12 cellular contexts compared by ENCODE assay signal in genomic region chr1:245258271-245258920, GRCh38.
DNase-seq lines count a peak whose midpoint lies in the region; ATAC-seq and TF ChIP-seq lines count a peak whose summit lies in the region.
"Had no signal": no experiment of that assay in that cellular context is flagged by ENCODE, and none has a peak within 500 bp of the region (broad histone marks: within the 10 kb centered on the region; RNA-seq: fewer than 3 reads in every experiment).

No MANE protein-coding gene starts in this region.

- H2BK120ac ChIP-seq in trophoblast cell (ENCODE audit: insufficient read depth, low read length, poor library complexity): no peak overlapping the region

- H3K23ac ChIP-seq in trophoblast cell (ENCODE audit: low read length): no peak overlapping the region

- no peak for TF ChIP-seq CTCF in epithelial cell of proximal tubule (conservative IDR thresholded peaks at IDR 0.05; ENCODE audit: low read depth, low read length)

- H3K27me3 Mint-ChIP-seq in activated CD8-positive, alpha-beta memory T cell treated with anti-CD3 and anti-CD28 coated beads, Interleukin-2, amount 10 ng/mL, durations not matched to agents 7 days and 5 days: peaks cover 2% of the 10 kb centered on the region

- H3K27ac ChIP-seq in trophoblast cell (ENCODE audit: low read depth, low read length): no peak overlapping the region

- WGBS in trophoblast cell (ENCODE audit: extremely low coverage, insufficient coverage, insufficient read length): no CpG with 5 or more reads among the region's 12 CpGs

- no peaks in the 10 kb centered on the region for H3K79me1 ChIP-seq in trophoblast cell (ENCODE audit: low read length)

- no peak overlapping the region for H3K18ac ChIP-seq in trophoblast cell (ENCODE audit: low read length)

- peaks cover 6 to 7% of the 10 kb centered on the region in 2 experiments for H3K36me3 ChIP-seq in trophoblast cell (ENCODE audit: control insufficient read depth in 1 of 2, insufficient read depth in 2 of 2, low read length in 2 of 2)

- H4K8ac ChIP-seq in trophoblast cell (ENCODE audit: low read depth, low read length): no peak overlapping the region

- ATAC-seq in HG02884 (IDR thresholded peaks at IDR 0.05; ENCODE audit: unreplicated experiment) (no peak), HG02938 (IDR thresholded peaks at IDR 0.05; ENCODE audit: unreplicated experiment) (no peak)
- no peak for ATAC-seq in activated CD8-positive, alpha-beta memory T cell treated with anti-CD3 and anti-CD28 coated beads, Interleukin-2, amount 10 ng/mL, durations not matched to agents 7 days and 5 days
- ATAC-seq: activated T-helper 17 cell treated with anti-CD3 and anti-CD28 coated beads, Interleukin-2, amount 50 U/mL, for 72 hours had no signal

- H3K4me1 Mint-ChIP-seq in activated CD8-positive, alpha-beta memory T cell treated with anti-CD3 and anti-CD28 coated beads, Interleukin-2, amount 10 ng/mL, durations not matched to agents 7 days and 5 days: no peaks in the 10 kb centered on the region
- H3K4me1 Mint-ChIP-seq: activated T-helper 17 cell treated with anti-CD3 and anti-CD28 coated beads, Interleukin-2, amount 50 U/mL, for 72 hours; CD4-positive, alpha-beta memory T cell had no signal

- no peaks in the 10 kb centered on the region for H3K9me3 ChIP-seq in trophoblast cell (ENCODE audit: insufficient read depth, low read depth, low read length)

- no peak overlapping the region for H3K14ac ChIP-seq in trophoblast cell (ENCODE audit: low read length)

- H2BK12ac ChIP-seq in trophoblast cell (ENCODE audit: low read length): no peak overlapping the region

- no peak overlapping the region for H3K4me3 Mint-ChIP-seq in activated CD8-positive, alpha-beta memory T cell treated with anti-CD3 and anti-CD28 coated beads, Interleukin-2, amount 10 ng/mL, durations not matched to agents 7 days and 5 days
- H3K4me3 Mint-ChIP-seq: activated T-helper 17 cell treated with anti-CD3 and anti-CD28 coated beads, Interleukin-2, amount 50 U/mL, for 72 hours; CD4-positive, alpha-beta memory T cell had no signal

- no peaks in the 10 kb centered on the region for H3K27me3 ChIP-seq in trophoblast cell (ENCODE audit: insufficient read depth, low read length)

- CTCF ChIA-PET in activated CD8-positive, alpha-beta memory T cell treated with anti-CD3 and anti-CD28 coated beads, Interleukin-2, amount 10 ng/mL, durations not matched to agents 7 days and 5 days (lab: Charles Lee): no interaction called here

- H3K9ac ChIP-seq in trophoblast cell (ENCODE audit: low read length): no peak overlapping the region

- no peaks in the 10 kb centered on the region for H3K36me3 Mint-ChIP-seq in activated CD8-positive, alpha-beta memory T cell treated with anti-CD3 and anti-CD28 coated beads, Interleukin-2, amount 10 ng/mL, durations not matched to agents 7 days and 5 days
- H3K36me3 Mint-ChIP-seq: CD4-positive, alpha-beta memory T cell had no signal

- H3K4me2 ChIP-seq in trophoblast cell (ENCODE audit: low read length): no peak overlapping the region

- H3K4me3 ChIP-seq in epithelial cell of proximal tubule (ENCODE audit: low read depth, low read length): peak overlapping the region; percentile 27
- peak overlapping the region; percentile 42 for H3K4me3 ChIP-seq in trophoblast cell (ENCODE audit: low read depth, low read length)

- no peaks in the 10 kb centered on the region for H3K9me3 Mint-ChIP-seq in activated CD8-positive, alpha-beta memory T cell treated with anti-CD3 and anti-CD28 coated beads, Interleukin-2, amount 10 ng/mL, durations not matched to agents 7 days and 5 days (ENCODE audit: low read depth)
- H3K9me3 Mint-ChIP-seq: activated T-helper 17 cell treated with anti-CD3 and anti-CD28 coated beads, Interleukin-2, amount 50 U/mL, for 72 hours had no signal

- H3K4me1 ChIP-seq in trophoblast cell (ENCODE audit: control insufficient read depth in 1 of 2, insufficient read depth in 2 of 2, low read length in 2 of 2): peaks cover 4 to 5% of the 10 kb centered on the region in 2 experiments

- no peaks in the 10 kb centered on the region for H3K79me2 ChIP-seq in trophoblast cell (ENCODE audit: control insufficient read depth, insufficient read depth, low read length, poor library complexity)

- DNase-seq in HK-2 (ENCODE audit: unreplicated experiment) (peak; percentile 82), NOMO-1 treated with dmso at 0.1 percent for 144 hours (lab: John Stamatoyannopoulos, UW; ENCODE audit: unreplicated experiment) (peak; percentile 53), epithelial cell of proximal tubule (ENCODE audit: low read depth) (peak; percentile 76), trophoblast cell (peak in 1 of 2 donors; percentile 13), T-helper 2 cell (no peak)
- DNase-seq in activated CD8-positive, alpha-beta memory T cell treated with anti-CD3 and anti-CD28 coated beads, Interleukin-2, amount 10 ng/mL, durations not matched to agents 7 days and 5 days: no peak
- DNase-seq: activated CD4-positive, alpha-beta T cell treated with anti-CD3 and anti-CD28 coated beads for 4 hours; CD4-positive, alpha-beta memory T cell; KG1 had no signal

- no peak overlapping the region for H2AFZ ChIP-seq in trophoblast cell (ENCODE audit: insufficient read depth, low read length, poor library complexity)

- no peak overlapping the region for H2BK5ac ChIP-seq in trophoblast cell (ENCODE audit: low read depth, low read length, poor library complexity)

- H2AK5ac ChIP-seq in trophoblast cell (ENCODE audit: low read length): no peak overlapping the region

- H3K27ac Mint-ChIP-seq in activated CD8-positive, alpha-beta memory T cell treated with anti-CD3 and anti-CD28 coated beads, Interleukin-2, amount 10 ng/mL, durations not matched to agents 7 days and 5 days: no peak overlapping the region
- H3K27ac Mint-ChIP-seq: activated T-helper 17 cell treated with anti-CD3 and anti-CD28 coated beads, Interleukin-2, amount 50 U/mL, for 72 hours; CD4-positive, alpha-beta memory T cell had no signal

- no peak overlapping the region for H4K12ac ChIP-seq in trophoblast cell (ENCODE audit: low read depth, low read length)

- H3K4ac ChIP-seq in trophoblast cell (ENCODE audit: low read depth, low read length): no peak overlapping the region

- H4K91ac ChIP-seq in trophoblast cell (ENCODE audit: low read depth, low read length): no peak overlapping the region

Comparison
In these comparisons a context has a peak if more than half of its experiments do, and no peak if none do; other contexts are left out.
1. DNase-seq: peak in HK-2 (single experiment), NOMO-1 treated with dmso at 0.1 percent for 144 hours (single experiment) and epithelial cell of proximal tubule (single experiment); none in activated CD8-positive, alpha-beta memory T cell treated with anti-CD3 and anti-CD28 coated beads, Interleukin-2, amount 10 ng/mL, durations not matched to agents 7 days and 5 days (single experiment) and T-helper 2 cell (0 of 5).